Comparison of ENCODE assay signal across 10 cellular contexts in genomic region chr6:31576897-31577341, GRCh38. TPM values are rescaled to one million over a fixed set of nuclear protein-coding genes. Genes with fewer than 3 reads are reported as not detected.
DNase-seq lines count a peak whose midpoint lies in the region; ATAC-seq lines count a peak whose summit lies in the region.
"Had no signal": no experiment of that assay in that cellular context is flagged by ENCODE, and none has a peak within 500 bp of the region (broad histone marks: within the 10 kb centered on the region; RNA-seq: fewer than 3 reads in every experiment).

No MANE protein-coding gene starts in this region.

- H3K9me3 Mint-ChIP-seq in activated CD8-positive, alpha-beta T cell treated with anti-CD3 and anti-CD28 coated beads, Interleukin-2, amount 10 ng/mL, durations not matched to agents 7 days and 5 days (ENCODE audit: insufficient read depth), result no peaks in the 10 kb centered on the region

- H3K9ac ChIP-seq in mesendoderm (ENCODE audit: low read length), result no peak overlapping the region

- H3K4me1 Mint-ChIP-seq in activated CD8-positive, alpha-beta T cell treated with anti-CD3 and anti-CD28 coated beads, Interleukin-2, amount 10 ng/mL, durations not matched to agents 7 days and 5 days (ENCODE audit: low read depth), result peaks cover 75% of the 10 kb centered on the region

- H2BK15ac ChIP-seq in mesendoderm (replicated peaks; ENCODE audit: low read depth), result no peak overlapping the region

- H3K36me3 Mint-ChIP-seq in activated CD8-positive, alpha-beta T cell treated with anti-CD3 and anti-CD28 coated beads, Interleukin-2, amount 10 ng/mL, durations not matched to agents 7 days and 5 days (ENCODE audit: low read depth), result peaks cover 61% of the 10 kb centered on the region

- no peak overlapping the region for H3K4ac ChIP-seq in mesendoderm (ENCODE audit: low read depth, low read length)

- no peaks in the 10 kb centered on the region for H3K36me3 ChIP-seq in mesendoderm (ENCODE audit: control insufficient read depth, insufficient read depth, low read length)
- H3K36me3 ChIP-seq: brain microvascular endothelial cell had no signal

- ATAC-seq in activated CD8-positive, alpha-beta T cell treated with anti-CD3 and anti-CD28 coated beads, Interleukin-2, amount 10 ng/mL, durations not matched to agents 7 days and 5 days, result peak; percentile 3
- no peak for ATAC-seq in HG02571 (IDR thresholded peaks at IDR 0.05; ENCODE audit: unreplicated experiment)
- no peak for ATAC-seq in HG03565 (IDR thresholded peaks at IDR 0.05; ENCODE audit: unreplicated experiment)
- ATAC-seq: sciatic nerve had no signal

- no peak overlapping the region for H3K4me2 ChIP-seq in mesendoderm (ENCODE audit: low read length)

- no peak overlapping the region for H3K27ac ChIP-seq in mesendoderm (ENCODE audit: low read depth, low read length)
- H3K27ac ChIP-seq: brain microvascular endothelial cell had no signal

- no peak overlapping the region for H3K56ac ChIP-seq in mesendoderm (ENCODE audit: low read length)

- H3K79me1 ChIP-seq in mesendoderm (ENCODE audit: low read length), result no peaks in the 10 kb centered on the region

- H3K27me3 ChIP-seq in mesendoderm (ENCODE audit: insufficient read depth, low read length, poor library complexity), result no peaks in the 10 kb centered on the region
- H3K27me3 ChIP-seq: brain microvascular endothelial cell had no signal

- H3K79me2 ChIP-seq in mesendoderm (ENCODE audit: control insufficient read depth, insufficient read depth, low read length), result no peaks in the 10 kb centered on the region

- no peak overlapping the region for H3K23ac ChIP-seq in mesendoderm (ENCODE audit: low read length)

- WGBS in mesendoderm (ENCODE audit: extremely low coverage, insufficient coverage, low lambda C conversion rate), result no CpG with 5 or more reads among the region's 11 CpGs

- peak overlapping the region; percentile 93 for H3K4me3 Mint-ChIP-seq in activated CD8-positive, alpha-beta T cell treated with anti-CD3 and anti-CD28 coated beads, Interleukin-2, amount 10 ng/mL, durations not matched to agents 7 days and 5 days

- H2BK5ac ChIP-seq in mesendoderm (ENCODE audit: low read length), result no peak overlapping the region

- peak overlapping the region; percentile 96 for H3K27ac Mint-ChIP-seq in activated CD8-positive, alpha-beta T cell treated with anti-CD3 and anti-CD28 coated beads, Interleukin-2, amount 10 ng/mL, durations not matched to agents 7 days and 5 days

- no peaks in the 10 kb centered on the region for H3K27me3 Mint-ChIP-seq in activated CD8-positive, alpha-beta T cell treated with anti-CD3 and anti-CD28 coated beads, Interleukin-2, amount 10 ng/mL, durations not matched to agents 7 days and 5 days (ENCODE audit: low read depth)

- H3K18ac ChIP-seq in mesendoderm (ENCODE audit: low read length), result no peak overlapping the region

- POLR2A ChIA-PET in activated CD8-positive, alpha-beta T cell treated with anti-CD3 and anti-CD28 coated beads, Interleukin-2, amount 10 ng/mL, durations not matched to agents 7 days and 5 days (lab: Charles Lee), result interaction anchor here (0.9 to 14.3 kb wide), 10 partner anchors 9 to 1068 kb away, joined by 3 to 388 read pairs (median 19); partner anchors contain the start of genes DDX39B, LST1 and NCR3

- DNase-seq in stimulated activated CD4-positive, alpha-beta T cell treated with anti-CD3 and anti-CD28 coated beads, Interleukin-1b, Interleukin-23, amount 100 ng/mL, for 48 hours, result peak; percentile 52
- DNase-seq in stimulated activated CD4-positive, alpha-beta T cell treated with anti-CD3 and anti-CD28 coated beads, Interleukin-2, amount 100 ng/mL, for 48 hours, result no peak
- peak; percentile 80 for DNase-seq in activated CD8-positive, alpha-beta T cell treated with anti-CD3 and anti-CD28 coated beads, Interleukin-2, amount 10 ng/mL, durations not matched to agents 7 days and 5 days
- no peak for DNase-seq in mesendoderm
- DNase-seq in GOT3 (lab: John Stamatoyannopoulos, UW), result no peak
- no peak for DNase-seq in DMS53 (lab: John Stamatoyannopoulos, UW)
- DNase-seq: brain microvascular endothelial cell had no signal

- H3K4me1 ChIP-seq in mesendoderm (ENCODE audit: control insufficient read depth, low read depth, low read length), result peaks cover 5% of the 10 kb centered on the region

- peak overlapping the region; percentile 22 for H2AK5ac ChIP-seq in mesendoderm (ENCODE audit: low read length)

- H4K8ac ChIP-seq in mesendoderm (ENCODE audit: low read depth, low read length), result no peak overlapping the region

- no peak overlapping the region for H3K4me3 ChIP-seq in mesendoderm (ENCODE audit: low read length)

- no peak overlapping the region for H4K5ac ChIP-seq in mesendoderm (ENCODE audit: low read length)

- CTCF ChIA-PET in activated CD8-positive, alpha-beta T cell treated with anti-CD3 and anti-CD28 coated beads, Interleukin-2, amount 10 ng/mL, durations not matched to agents 7 days and 5 days (lab: Charles Lee), result interaction anchor here (1.1 to 24.1 kb wide), 6 partner anchors 13 to 253 kb away, joined by 3 to 928 read pairs (median 98); partner anchors contain the start of genes ATP6V1G2, DDX39B, LST1 and LTA

- H2BK120ac ChIP-seq in mesendoderm (ENCODE audit: low read depth, low read length), result no peak overlapping the region

RNA-seq across cellular contexts. Expression of gene TNF, which starts 1.6 kb away (rescaled TPM):
- total RNA-seq in activated CD8-positive, alpha-beta T cell treated with anti-CD3 and anti-CD28 coated beads, Interleukin-2, amount 10 ng/mL, durations not matched to agents 7 days and 5 days, result 10 to 100 TPM; 53.4 to 55.0 TPM
- 0.04 TPM for polyA plus RNA-seq in mesendoderm (2013, experiment 1 of 2)
- polyA plus RNA-seq in mesendoderm (2013, experiment 2 of 2), result 0.03 TPM

RNA-seq across cellular contexts. Expression of gene LTA, which starts 4.8 kb away (rescaled TPM):
- total RNA-seq in activated CD8-positive, alpha-beta T cell treated with anti-CD3 and anti-CD28 coated beads, Interleukin-2, amount 10 ng/mL, durations not matched to agents 7 days and 5 days, result 10 to 100 TPM; 19.4 to 24.6 TPM
- polyA plus RNA-seq in mesendoderm (2013, experiment 1 of 2), result 0.03 TPM
- polyA plus RNA-seq in mesendoderm (2013, experiment 2 of 2), result not detected

RNA-seq across cellular contexts. Expression of gene LTB, which starts 5.3 kb away (rescaled TPM):
- 100 to 1,000 TPM; 613 to 618 TPM for total RNA-seq in activated CD8-positive, alpha-beta T cell treated with anti-CD3 and anti-CD28 coated beads, Interleukin-2, amount 10 ng/mL, durations not matched to agents 7 days and 5 days
- polyA plus RNA-seq in mesendoderm (2013, experiment 1 of 2), result 0.18 TPM
- polyA plus RNA-seq in mesendoderm (2013, experiment 2 of 2), result not detected

RNA-seq across cellular contexts. Expression of gene LST1, which starts 9.2 kb away (rescaled TPM):
- total RNA-seq in activated CD8-positive, alpha-beta T cell treated with anti-CD3 and anti-CD28 coated beads, Interleukin-2, amount 10 ng/mL, durations not matched to agents 7 days and 5 days, result 100 to 1,000 TPM; 125 to 139 TPM
- 0.04 TPM for polyA plus RNA-seq in mesendoderm (2013, experiment 1 of 2)
- polyA plus RNA-seq in mesendoderm (2013, experiment 2 of 2), result not detected

RNA-seq across cellular contexts. Expression of gene NCR3, which starts 15.9 kb away (rescaled TPM):
- total RNA-seq in activated CD8-positive, alpha-beta T cell treated with anti-CD3 and anti-CD28 coated beads, Interleukin-2, amount 10 ng/mL, durations not matched to agents 7 days and 5 days, result 100 to 1,000 TPM; 107 to 115 TPM
- not detected for polyA plus RNA-seq in mesendoderm (2013, experiment 1 of 2)
- polyA plus RNA-seq in mesendoderm (2013, experiment 2 of 2), result 0.06 TPM

Comparison
In these comparisons a context has a peak if more than half of its experiments do, and no peak if none do; other contexts are left out.
1. DNase-seq: peak in stimulated activated CD4-positive, alpha-beta T cell treated with anti-CD3 and anti-CD28 coated beads, Interleukin-1b, Interleukin-23, amount 100 ng/mL, for 48 hours (single experiment) and activated CD8-positive, alpha-beta T cell treated with anti-CD3 and anti-CD28 coated beads, Interleukin-2, amount 10 ng/mL, durations not matched to agents 7 days and 5 days (single experiment); none in stimulated activated CD4-positive, alpha-beta T cell treated with anti-CD3 and anti-CD28 coated beads, Interleukin-2, amount 100 ng/mL, for 48 hours (0 of 2), mesendoderm (single experiment), GOT3 (single experiment) and DMS53 (single experiment).